Comparison of ENCODE assay signal across 27 cellular contexts in genomic region chr9:97706246-97706645, GRCh38.
"Had no signal": no experiment of that assay in that cellular context is flagged by ENCODE, and none has a peak within 500 bp of the region (broad histone marks: within the 10 kb centered on the region; RNA-seq: fewer than 3 reads in every experiment).

No MANE protein-coding gene starts in this region.

- H3K9me3 Mint-ChIP-seq: activated CD4-positive, alpha-beta T cell treated with anti-CD3 and anti-CD28 coated beads, Interleukin-2, amount 10 ng/mL, durations not matched to agents 24 days and 14 days; activated naive CD4-positive, alpha-beta T cell treated with anti-CD3 and anti-CD28 coated beads for 36 hours; activated naive CD8-positive, alpha-beta T cell treated with anti-CD3 and anti-CD28 coated beads, Interleukin-2, amount 50 U/mL, for 24 hours; activated T-cell treated with anti-CD3 and anti-CD28 coated beads, Interleukin-2, amount 50 U/mL, for 24 hours; activated T-helper 2 cell treated with anti-CD3 and anti-CD28 coated beads, Interferon-gamma antibody, Interleukin-2, Interleukin-4, amounts not matched to agents 10 μg/mL and 5 μg/mL and 100 μg/mL, durations not matched to agents 14 hours and 24 hours and 36 hours had no signal

- H3K27ac ChIP-seq: PC-9, SK-N-MC had no signal

- H2AFZ ChIP-seq: PC-9 had no signal

- DNase-seq: activated CD4-positive, alpha-beta T cell treated with anti-CD3 and anti-CD28 coated beads, Interleukin-2, amount 10 ng/mL, durations not matched to agents 24 days and 14 days; activated CD4-positive, alpha-beta T cell treated with anti-CD3 and anti-CD28 coated beads, Interleukin-2, amount 50 U/mL, for 48 hours; activated CD8-positive, alpha-beta T cell treated with anti-CD3 and anti-CD28 coated beads, Interleukin-2, amount 10 ng/mL, durations not matched to agents 7 days and 5 days; activated gamma-delta T cell; activated naive CD4-positive, alpha-beta T cell treated with anti-CD3 and anti-CD28 coated beads for 36 hours; activated naive CD8-positive, alpha-beta T cell treated with anti-CD3 and anti-CD28 coated beads, Interleukin-2, amount 50 U/mL, for 24 hours; activated T-cell treated with anti-CD3 and anti-CD28 coated beads, Interleukin-2, amount 50 U/mL, for 24 hours; amniotic stem cell; aorta; caudate nucleus; cerebellar nuclear complex; Karpas-422; MG63; NCI-H1048; NCI-H1105 treated with DMSO at 0.1 percent for 48 hours; NCI-H1436; NCI-H1694; NCI-H1930; NCI-H510A; NCI-H526; NCI-H748 treated with DMSO at 0.1 percent for 48 hours; NK-92 treated with Interleukin-12 subunit alpha and Interleukin-12 subunit beta, amount 100 ng/mL, for 24 hours; PC-9; Right ventricle myocardium superior had no signal

- H3K27ac Mint-ChIP-seq: activated CD4-positive, alpha-beta T cell treated with anti-CD3 and anti-CD28 coated beads, Interleukin-2, amount 10 ng/mL, durations not matched to agents 24 days and 14 days; activated CD8-positive, alpha-beta T cell treated with anti-CD3 and anti-CD28 coated beads, Interleukin-2, amount 10 ng/mL, durations not matched to agents 7 days and 5 days; activated naive CD4-positive, alpha-beta T cell treated with anti-CD3 and anti-CD28 coated beads for 36 hours; activated naive CD8-positive, alpha-beta T cell; activated naive CD8-positive, alpha-beta T cell treated with anti-CD3 and anti-CD28 coated beads, Interleukin-2, amount 50 U/mL, for 24 hours; activated T-cell treated with anti-CD3 and anti-CD28 coated beads, Interleukin-2, amount 50 U/mL, for 24 hours; activated T-helper 2 cell treated with anti-CD3 and anti-CD28 coated beads, Interferon-gamma antibody, Interleukin-2, Interleukin-4, amounts not matched to agents 10 μg/mL and 5 μg/mL and 100 μg/mL, durations not matched to agents 14 hours and 24 hours and 36 hours had no signal

- H3K4me2 ChIP-seq: PC-9 had no signal

- H3K27me3 ChIP-seq: MG63 had no signal

- ATAC-seq: activated CD8-positive, alpha-beta T cell treated with anti-CD3 and anti-CD28 coated beads, Interleukin-2, amount 10 ng/mL, durations not matched to agents 7 days and 5 days; activated naive CD8-positive, alpha-beta T cell treated with anti-CD3 and anti-CD28 coated beads, Interleukin-2, amount 50 U/mL, for 24 hours had no signal

- H3K4me3 Mint-ChIP-seq: activated CD4-positive, alpha-beta T cell treated with anti-CD3 and anti-CD28 coated beads, Interleukin-2, amount 10 ng/mL, durations not matched to agents 24 days and 14 days; activated CD8-positive, alpha-beta T cell treated with anti-CD3 and anti-CD28 coated beads, Interleukin-2, amount 10 ng/mL, durations not matched to agents 7 days and 5 days; activated naive CD4-positive, alpha-beta T cell treated with anti-CD3 and anti-CD28 coated beads for 36 hours; activated naive CD8-positive, alpha-beta T cell; activated naive CD8-positive, alpha-beta T cell treated with anti-CD3 and anti-CD28 coated beads, Interleukin-2, amount 50 U/mL, for 24 hours; activated T-cell treated with anti-CD3 and anti-CD28 coated beads, Interleukin-2, amount 50 U/mL, for 24 hours had no signal

- H3K36me3 ChIP-seq: MG63 had no signal

- H3K4me3 ChIP-seq: MG63, PC-9, SK-N-MC had no signal
